ENCODE assay signal across 8 cellular contexts in the genomic region with DNA sequence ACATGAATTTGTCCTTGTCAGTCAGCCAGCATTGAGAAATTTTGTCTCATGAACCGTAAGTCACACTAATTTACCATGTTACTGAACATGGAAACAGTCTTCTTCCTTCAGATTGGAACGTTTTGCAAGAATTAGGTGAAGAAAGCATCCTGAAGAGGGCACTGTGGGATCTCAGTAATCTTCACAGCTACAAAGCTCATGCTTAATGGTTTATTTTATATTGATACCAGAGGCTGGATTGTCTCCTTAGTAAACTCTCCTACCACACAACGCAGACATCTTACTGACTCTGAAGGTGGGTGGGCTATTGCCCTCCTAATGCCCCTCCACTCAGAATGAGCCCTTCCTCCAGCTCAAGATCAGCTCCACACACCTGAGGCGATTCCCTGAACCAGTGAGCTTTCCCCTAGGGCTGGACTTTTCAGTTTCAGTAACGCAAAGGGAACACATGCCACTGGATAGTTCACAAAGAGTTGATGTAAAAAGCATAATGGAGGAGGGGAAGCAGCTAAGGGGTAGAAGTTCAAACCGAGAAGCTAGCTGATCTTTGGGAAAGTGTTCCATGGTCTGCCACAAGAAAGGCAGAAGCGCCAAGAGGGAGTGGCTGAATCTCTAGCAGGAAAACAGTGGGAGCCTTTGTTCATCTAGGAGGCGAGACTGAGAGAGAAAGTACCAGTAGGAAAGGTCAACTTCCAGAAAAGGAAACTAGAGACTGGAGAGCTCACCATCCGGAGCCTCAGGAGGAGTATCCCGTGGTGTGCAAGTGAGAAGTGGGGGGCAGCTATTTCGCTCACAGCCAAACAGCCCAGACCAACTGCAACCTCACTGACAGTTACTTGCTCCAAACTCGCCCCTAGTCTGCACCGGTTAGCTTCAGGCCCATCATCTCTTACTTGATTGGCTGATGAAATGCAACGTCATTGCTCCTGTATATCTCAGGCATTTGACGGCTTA. TPM values are rescaled to one million over a fixed set of nuclear protein-coding genes. Genes with fewer than 3 reads are reported as not detected.
DNase-seq lines count a peak whose midpoint lies in the region; ATAC-seq and TF ChIP-seq lines count a peak whose summit lies in the region.

A gene (minus strand): TSS at position 849 of the 954 bp plus-strand sequence. CDS start 7,425 bp downstream, outside the sequence.

- peaks cover 26% of the 10 kb centered on the region for H3K4me1 Mint-ChIP-seq in activated T-cell treated with anti-CD3 and anti-CD28 coated beads, Interleukin-2, amount 50 U/mL, for 72 hours (ENCODE audit: low read depth)
- H3K4me1 Mint-ChIP-seq in nephron = peaks cover 8% of the 10 kb centered on the region

- ATAC-seq in HG03196 (IDR thresholded peaks at IDR 0.05; ENCODE audit: unreplicated experiment) = peak; percentile 48
- ATAC-seq in activated T-cell treated with anti-CD3 and anti-CD28 coated beads, Interleukin-2, amount 50 U/mL, for 72 hours (replicated peaks in 1 of 2) = peak; percentile 58 to 79

- H3K36me3 Mint-ChIP-seq in activated T-cell treated with anti-CD3 and anti-CD28 coated beads, Interleukin-2, amount 50 U/mL, for 72 hours (ENCODE audit: insufficient read depth in 2 of 2) = no peaks in the 10 kb centered on the region
- no peaks in the 10 kb centered on the region for H3K36me3 Mint-ChIP-seq in nephron (ENCODE audit: low read depth)

- H3K27ac Mint-ChIP-seq in activated T-cell treated with anti-CD3 and anti-CD28 coated beads, Interleukin-2, amount 50 U/mL, for 72 hours = no peak within 1 kb of the TSS
- peak within 1 kb of the TSS; percentile 68 to 92 (median 87) for H3K27ac Mint-ChIP-seq in nephron

- no peaks in the 10 kb centered on the region for H3K9me3 Mint-ChIP-seq in activated T-cell treated with anti-CD3 and anti-CD28 coated beads, Interleukin-2, amount 50 U/mL, for 72 hours
- H3K9me3 Mint-ChIP-seq in nephron = peaks cover 5% of the 10 kb centered on the region

- H3K27me3 Mint-ChIP-seq in activated T-cell treated with anti-CD3 and anti-CD28 coated beads, Interleukin-2, amount 50 U/mL, for 72 hours (ENCODE audit: low read depth) = no peaks in the 10 kb centered on the region
- H3K27me3 Mint-ChIP-seq in nephron (ENCODE audit: low read depth) = no peaks in the 10 kb centered on the region

- TF ChIP-seq CTCF in GM12874 (IDR thresholded peaks at IDR 0.05; ENCODE audit: insufficient read depth, low read depth, low read length) = peak; percentile 50; the same call in 1 of the 2 replicates
- TF ChIP-seq CTCF in nephron (IDR thresholded peaks at IDR 0.05; ENCODE audit: unreplicated experiment in 3 of 3) = peak; percentile 61 to 69 (median 61)

- H3K4me3 Mint-ChIP-seq in activated T-cell treated with anti-CD3 and anti-CD28 coated beads, Interleukin-2, amount 50 U/mL, for 72 hours = peak within 1 kb of the TSS; percentile 12 to 56
- peak within 1 kb of the TSS; percentile 73 to 81 (median 77) for H3K4me3 Mint-ChIP-seq in nephron

- DNase-seq in AG08395 (ENCODE audit: low spot score) (peak; percentile 55), NCI-H524 treated with DMSO at 0.1 percent for 48 hours (lab: John Stamatoyannopoulos, UW) (peak; percentile 13), fibroblast of the conjunctiva (ENCODE audit: low read depth) (peak; percentile 73), DMS114 treated with DMSO at 0.1 percent for 48 hours (lab: John Stamatoyannopoulos, UW; ENCODE audit: unreplicated experiment) (no peak)
- peak; percentile 28 to 29 for DNase-seq in activated T-cell treated with anti-CD3 and anti-CD28 coated beads, Interleukin-2, amount 50 U/mL, for 72 hours

RNA-seq across cellular contexts. Expression of the gene that starts here (rescaled TPM):
- total RNA-seq in activated T-cell treated with anti-CD3 and anti-CD28 coated beads, Interleukin-2, amount 50 U/mL, for 72 hours = not detected

Comparison
In these comparisons a context has a peak if more than half of its experiments do, and no peak if none do; other contexts are left out.
1. Peak in DNase-seq and ATAC-seq in activated T-cell treated with anti-CD3 and anti-CD28 coated beads, Interleukin-2, amount 50 U/mL, for 72 hours; RNA of the gene not detected or under 1 TPM.